ENCODE assay signal across 1 cellular context in the genomic region with DNA sequence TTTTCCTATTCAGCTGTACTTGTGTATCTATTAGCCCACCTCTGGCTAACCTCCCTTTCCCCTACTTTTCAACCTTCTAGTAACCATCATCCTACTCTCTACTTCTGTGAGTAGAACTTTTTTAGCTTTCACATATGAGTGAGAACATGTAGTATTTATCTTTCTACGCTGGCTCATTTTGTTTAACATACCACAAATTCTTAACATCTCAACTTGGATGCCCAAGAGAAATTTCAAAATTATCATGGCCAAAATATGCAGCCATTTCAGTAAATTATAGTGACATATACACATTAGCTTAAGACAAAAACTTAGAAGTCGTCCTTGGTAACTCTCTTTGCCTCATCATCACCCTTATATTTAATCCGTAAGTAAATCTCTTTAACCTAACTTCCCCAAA.
TF ChIP-seq lines count a peak whose summit lies in the region.

No MANE protein-coding gene starts in this region.

TF ChIP-seq in IMR-90, 13 proteins besides CTCF, POLR2A, EP300 and RAD21 (continued from another document):
- no peak for TF ChIP-seq RCOR1 (IDR thresholded peaks at IDR 0.05; ENCODE audit: insufficient replicate concordance, low read length)
